In genomic region chr13:23658929-23659541, GRCh38 we compare ENCODE assay signal across 22 cellular contexts.
DNase-seq lines count a peak whose midpoint lies in the region; ATAC-seq and TF ChIP-seq lines count a peak whose summit lies in the region.
"Had no signal": no experiment of that assay in that cellular context is flagged by ENCODE, and none has a peak within 500 bp of the region (broad histone marks: within the 10 kb centered on the region; RNA-seq: fewer than 3 reads in every experiment).

No MANE protein-coding gene starts in this region.

- H3K27ac ChIP-seq in fibroblast of lung (ENCODE audit: insufficient read depth, low read length), result peak overlapping the region; percentile 62
- H3K27ac ChIP-seq in right cardiac atrium (ENCODE audit: low read length), result peak overlapping the region; percentile 25
- peak overlapping the region in 1 of 4 donors; percentile 24 for H3K27ac ChIP-seq in sigmoid colon
- H3K27ac ChIP-seq: HL-60, neutrophil had no signal

- DNase-seq in fibroblast of lung (ENCODE audit: low read depth in 2 of 2), result no peak
- peak; percentile 39 to 75 (median 73) for DNase-seq in right cardiac atrium
- DNase-seq in sigmoid colon, result peak; percentile 74
- DNase-seq in RKO (ENCODE audit: low spot score), result no peak
- DNase-seq in effector CD8-positive, alpha-beta T cell (lab: John Stamatoyannopoulos, UW), result no peak
- DNase-seq in HK-2 (ENCODE audit: unreplicated experiment), result no peak
- DNase-seq: activated effector memory CD4-positive, alpha-beta T cell treated with anti-CD3 and anti-CD28 coated beads, Interleukin-2, amount 50 U/mL, for 16 hours; activated naive CD8-positive, alpha-beta T cell treated with anti-CD3 and anti-CD28 coated beads, Interleukin-2, amount 50 U/mL, for 24 hours; activated T-cell treated with anti-CD3 and anti-CD28 coated beads for 4 hours; Calu3; DMS79 treated with DMSO at 0.1 percent for 48 hours; GF-D8; head of caudate nucleus; Karpas-422; NCI-H1417 treated with DMSO at 0.1 percent for 48 hours; NCI-H345; NCI-H748 treated with DMSO at 0.1 percent for 48 hours; stimulated activated CD4-positive, alpha-beta T cell treated with anti-CD3 and anti-CD28 coated beads, Interleukin-2, amount 100 ng/mL, for 48 hours had no signal

- H3K79me2 ChIP-seq in fibroblast of lung (ENCODE audit: control insufficient read depth, insufficient read depth, low read length), result peaks cover 8% of the 10 kb centered on the region

- no peaks in the 10 kb centered on the region for H3K9me3 ChIP-seq in fibroblast of lung (ENCODE audit: control insufficient read depth, insufficient read depth, low read depth, low read length)
- H3K9me3 ChIP-seq in right cardiac atrium (ENCODE audit: control insufficient read depth, low read length), result no peaks in the 10 kb centered on the region
- no peaks in the 10 kb centered on the region for H3K9me3 ChIP-seq in sigmoid colon
- H3K9me3 ChIP-seq: neutrophil, upper lobe of left lung had no signal

- H3K4me1 ChIP-seq in fibroblast of lung (ENCODE audit: control insufficient read depth, extremely low read depth, insufficient read depth, low read length) (peaks cover 24% of the 10 kb centered on the region), right cardiac atrium (ENCODE audit: control insufficient read depth, insufficient read depth, low read length) (peaks cover 10% of the 10 kb centered on the region), sigmoid colon (peaks cover 0 to 19% (median 0%) of the 10 kb centered on the region in 4 donors)

- H3K36me3 ChIP-seq in fibroblast of lung (ENCODE audit: control insufficient read depth, insufficient read depth, low read length), result peaks cover 5% of the 10 kb centered on the region
- H3K36me3 ChIP-seq in sigmoid colon, result no peaks in the 10 kb centered on the region
- H3K36me3 ChIP-seq: neutrophil, upper lobe of left lung had no signal

- H3K9ac ChIP-seq in fibroblast of lung (ENCODE audit: insufficient read depth, low read length), result no peak overlapping the region

- TF ChIP-seq CTCF in fibroblast of lung (conservative IDR thresholded peaks at IDR 0.05 in 1 of 2, IDR thresholded peaks at IDR 0.05 in 1 of 2; ENCODE audit: low read depth in 1 of 2, low read length in 2 of 2), result no peak
- TF ChIP-seq CTCF in sigmoid colon (IDR thresholded peaks at IDR 0.05), result no peak

- no peak overlapping the region for H3K4me2 ChIP-seq in fibroblast of lung (ENCODE audit: extremely low read depth, insufficient read depth, low read length)

- intact Hi-C loops in right cardiac atrium (cut with DNase I), result no loop called here
- intact Hi-C loops in sigmoid colon (cut with DNase I), result no loop called here

- H4K20me1 ChIP-seq in fibroblast of lung (ENCODE audit: control insufficient read depth, extremely low read depth, insufficient read depth, low read length), result no peaks in the 10 kb centered on the region

- no peak for TF ChIP-seq POLR2A in sigmoid colon (IDR thresholded peaks at IDR 0.05)

- H3K4me3 ChIP-seq in fibroblast of lung (replicated peaks in 1 of 4; ENCODE audit: control extremely low read depth in 1 of 4, insufficient read depth in 1 of 4, low read depth in 3 of 4, low read length in 4 of 4), result no peak overlapping the region
- H3K4me3 ChIP-seq in right cardiac atrium (ENCODE audit: low read length), result no peak overlapping the region
- H3K4me3 ChIP-seq in sigmoid colon, result no peak overlapping the region
- H3K4me3 ChIP-seq: upper lobe of left lung had no signal

- H3K27me3 ChIP-seq in fibroblast of lung (ENCODE audit: control insufficient read depth, insufficient read depth, low read length) (no peaks in the 10 kb centered on the region), right cardiac atrium (ENCODE audit: control insufficient read depth, insufficient read depth) (no peaks in the 10 kb centered on the region), sigmoid colon (no peaks in the 10 kb centered on the region)
- H3K27me3 ChIP-seq: neutrophil, upper lobe of left lung had no signal

- WGBS in right cardiac atrium, result 52% methylated on average over 15 of the region's 15 CpGs
- WGBS in sigmoid colon, 2 donors, result 74 to 81% methylated on average over 15 of the region's 15 CpGs

- TF ChIP-seq EP300 in sigmoid colon (IDR thresholded peaks at IDR 0.05), result no peak

- ATAC-seq in right cardiac atrium (peak; percentile 44 to 62), GM18868 (IDR thresholded peaks at IDR 0.05; ENCODE audit: unreplicated experiment) (no peak)
- ATAC-seq: activated naive CD8-positive, alpha-beta T cell treated with anti-CD3 and anti-CD28 coated beads, Interleukin-2, amount 50 U/mL, for 24 hours had no signal

- no peak overlapping the region for H2AFZ ChIP-seq in fibroblast of lung (ENCODE audit: low read length)

Comparison
In these comparisons a context has a peak if more than half of its experiments do, and no peak if none do; other contexts are left out.
1. DNase-seq: peak in right cardiac atrium (3 of 3) and sigmoid colon (single experiment); none in fibroblast of lung (0 of 2), RKO (single experiment), effector CD8-positive, alpha-beta T cell (single experiment) and HK-2 (single experiment).